1 cellular context compared by ENCODE assay signal in genomic region chr22:35539487-35539886, GRCh38.
TF ChIP-seq lines count a peak whose summit lies in the region.

No MANE protein-coding gene starts in this region.

TF ChIP-seq in HCT116, 20 proteins besides CTCF, POLR2A, EP300 and RAD21 (continued from another document):
- TF ChIP-seq, protein P1, sequence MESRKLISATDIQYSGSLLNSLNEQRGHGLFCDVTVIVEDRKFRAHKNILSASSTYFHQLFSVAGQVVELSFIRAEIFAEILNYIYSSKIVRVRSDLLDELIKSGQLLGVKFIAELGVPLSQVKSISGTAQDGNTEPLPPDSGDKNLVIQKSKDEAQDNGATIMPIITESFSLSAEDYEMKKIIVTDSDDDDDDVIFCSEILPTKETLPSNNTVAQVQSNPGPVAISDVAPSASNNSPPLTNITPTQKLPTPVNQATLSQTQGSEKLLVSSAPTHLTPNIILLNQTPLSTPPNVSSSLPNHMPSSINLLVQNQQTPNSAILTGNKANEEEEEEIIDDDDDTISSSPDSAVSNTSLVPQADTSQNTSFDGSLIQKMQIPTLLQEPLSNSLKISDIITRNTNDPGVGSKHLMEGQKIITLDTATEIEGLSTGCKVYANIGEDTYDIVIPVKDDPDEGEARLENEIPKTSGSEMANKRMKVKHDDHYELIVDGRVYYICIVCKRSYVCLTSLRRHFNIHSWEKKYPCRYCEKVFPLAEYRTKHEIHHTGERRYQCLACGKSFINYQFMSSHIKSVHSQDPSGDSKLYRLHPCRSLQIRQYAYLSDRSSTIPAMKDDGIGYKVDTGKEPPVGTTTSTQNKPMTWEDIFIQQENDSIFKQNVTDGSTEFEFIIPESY (IDR thresholded peaks at IDR 0.05; ENCODE audit: extremely low read depth, insufficient replicate concordance, low read length): no peak
- TF ChIP-seq, protein P2, sequence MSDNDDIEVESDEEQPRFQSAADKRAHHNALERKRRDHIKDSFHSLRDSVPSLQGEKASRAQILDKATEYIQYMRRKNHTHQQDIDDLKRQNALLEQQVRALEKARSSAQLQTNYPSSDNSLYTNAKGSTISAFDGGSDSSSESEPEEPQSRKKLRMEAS (IDR thresholded peaks at IDR 0.05): no peak
- TF ChIP-seq ZFX (IDR thresholded peaks at IDR 0.05) (no peak), POLR2AphosphoS5 (IDR thresholded peaks at IDR 0.05; ENCODE audit: low read depth, low read length) (no peak), ELF1 (IDR thresholded peaks at IDR 0.05; ENCODE audit: borderline replicate concordance, low read depth) (no peak), SP1 (IDR thresholded peaks at IDR 0.05; ENCODE audit: low read depth) (no peak), TCF7L2 (IDR thresholded peaks at IDR 0.05; ENCODE audit: borderline replicate concordance, extremely low read depth, insufficient read depth, insufficient read length) (no peak), SIN3A (IDR thresholded peaks at IDR 0.05; ENCODE audit: low read depth) (no peak)
- TF ChIP-seq, protein P3, sequence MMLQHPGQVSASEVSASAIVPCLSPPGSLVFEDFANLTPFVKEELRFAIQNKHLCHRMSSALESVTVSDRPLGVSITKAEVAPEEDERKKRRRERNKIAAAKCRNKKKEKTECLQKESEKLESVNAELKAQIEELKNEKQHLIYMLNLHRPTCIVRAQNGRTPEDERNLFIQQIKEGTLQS (IDR thresholded peaks at IDR 0.05): no peak
